33 cellular contexts compared by ENCODE assay signal in genomic region chr11:116716617-116717016, GRCh38.
"Had no signal": no experiment of that assay in that cellular context is flagged by ENCODE, and none has a peak within 500 bp of the region (broad histone marks: within the 10 kb centered on the region; RNA-seq: fewer than 3 reads in every experiment).

No MANE protein-coding gene starts in this region.

- H3K27ac ChIP-seq: RWPE1, WERI-Rb-1 had no signal

- H3K9me3 ChIP-seq: MG63 had no signal

- H3K27me3 Mint-ChIP-seq: activated naive CD8-positive, alpha-beta T cell had no signal

- H3K27ac Mint-ChIP-seq: activated CD4-positive, alpha-beta memory T cell treated with anti-CD3 and anti-CD28 coated beads, Interleukin-2, amount 10 ng/mL, durations not matched to agents 7 days and 5 days; activated CD8-positive, alpha-beta memory T cell treated with anti-CD3 and anti-CD28 coated beads, Interleukin-2, amount 10 ng/mL, durations not matched to agents 7 days and 5 days; activated naive CD4-positive, alpha-beta T cell treated with anti-CD3 and anti-CD28 coated beads, Interleukin-2, amount 10 ng/mL, durations not matched to agents 7 days and 5 days; activated naive CD8-positive, alpha-beta T cell; activated naive CD8-positive, alpha-beta T cell treated with anti-CD3 and anti-CD28 coated beads, Interleukin-2, amount 50 U/mL, for 24 hours; brain had no signal

- H3K27me3 ChIP-seq: MG63 had no signal

- H3K36me3 ChIP-seq: MG63, WERI-Rb-1 had no signal

- H3K9me3 Mint-ChIP-seq: activated CD4-positive, alpha-beta memory T cell treated with anti-CD3 and anti-CD28 coated beads, Interleukin-2, amount 10 ng/mL, durations not matched to agents 7 days and 5 days; activated naive CD4-positive, alpha-beta T cell treated with anti-CD3 and anti-CD28 coated beads, Interleukin-2, amount 10 ng/mL, durations not matched to agents 7 days and 5 days; activated naive CD8-positive, alpha-beta T cell treated with anti-CD3 and anti-CD28 coated beads, Interleukin-2, amount 50 U/mL, for 24 hours; brain had no signal

- H3K4me3 ChIP-seq: MG63 had no signal

- DNase-seq: activated CD4-positive, alpha-beta memory T cell treated with anti-CD3 and anti-CD28 coated beads, Interleukin-2, amount 10 ng/mL, durations not matched to agents 7 days and 5 days; activated CD4-positive, alpha-beta T cell treated with anti-CD3 and anti-CD28 coated beads for 1 hour; activated CD4-positive, alpha-beta T cell treated with anti-CD3 and anti-CD28 coated beads for 48 hours; activated CD4-positive, CD25-positive, alpha-beta regulatory T cell; activated CD8-positive, alpha-beta memory T cell treated with anti-CD3 and anti-CD28 coated beads for 24 hours; activated CD8-positive, alpha-beta memory T cell treated with anti-CD3 and anti-CD28 coated beads, Interleukin-2, amount 10 ng/mL, durations not matched to agents 7 days and 5 days; activated CD8-positive, alpha-beta memory T cell treated with anti-CD3 and anti-CD28 coated beads, Interleukin-2, amount 50 U/mL, for 48 hours; activated effector memory CD4-positive, alpha-beta T cell treated with Interleukin-2 at 50 U/mL for 16 hours; activated naive CD4-positive, alpha-beta T cell treated with anti-CD3 and anti-CD28 coated beads, Interleukin-2, amount 10 ng/mL, durations not matched to agents 7 days and 5 days; activated naive CD8-positive, alpha-beta T cell treated with anti-CD3 and anti-CD28 coated beads, Interleukin-2, amount 50 U/mL, for 24 hours; activated T-cell treated with anti-CD3 and anti-CD28 coated beads, Interleukin-2, amount 50 U/mL, for 48 hours; anterior cingulate cortex; Kasumi-1; KG1; MG63; NCI-H1092; NCI-H1436 treated with DMSO at 0.1 percent for 48 hours; NCI-H1694 treated with DMSO at 0.1 percent for 48 hours; NCI-H2029; NCI-H510A; NCI-H526; NCI-H748 treated with DMSO at 0.1 percent for 48 hours; NK-92 treated with Interleukin-12 subunit alpha and Interleukin-12 subunit beta, amount 100 ng/mL, for 24 hours; PC-3; SIG-M5; SW 1271; T1000; WERI-Rb-1 had no signal

- ATAC-seq: activated CD8-positive, alpha-beta memory T cell treated with anti-CD3 and anti-CD28 coated beads, Interleukin-2, amount 10 ng/mL, durations not matched to agents 7 days and 5 days; activated naive CD8-positive, alpha-beta T cell treated with anti-CD3 and anti-CD28 coated beads, Interleukin-2, amount 50 U/mL, for 24 hours; PC-3; Right ventricle myocardium inferior; SK-N-SH treated with all-trans-retinoic acid at 6 μM for 48 hours had no signal

- H3K4me3 Mint-ChIP-seq: activated CD4-positive, alpha-beta memory T cell treated with anti-CD3 and anti-CD28 coated beads, Interleukin-2, amount 10 ng/mL, durations not matched to agents 7 days and 5 days; activated CD8-positive, alpha-beta memory T cell treated with anti-CD3 and anti-CD28 coated beads, Interleukin-2, amount 10 ng/mL, durations not matched to agents 7 days and 5 days; activated naive CD4-positive, alpha-beta T cell treated with anti-CD3 and anti-CD28 coated beads, Interleukin-2, amount 10 ng/mL, durations not matched to agents 7 days and 5 days; activated naive CD8-positive, alpha-beta T cell; activated naive CD8-positive, alpha-beta T cell treated with anti-CD3 and anti-CD28 coated beads, Interleukin-2, amount 50 U/mL, for 24 hours; brain had no signal

- H3K36me3 Mint-ChIP-seq: activated CD8-positive, alpha-beta memory T cell treated with anti-CD3 and anti-CD28 coated beads, Interleukin-2, amount 10 ng/mL, durations not matched to agents 7 days and 5 days; activated naive CD4-positive, alpha-beta T cell treated with anti-CD3 and anti-CD28 coated beads, Interleukin-2, amount 10 ng/mL, durations not matched to agents 7 days and 5 days; activated naive CD8-positive, alpha-beta T cell; brain had no signal

- H3K4me1 Mint-ChIP-seq: activated CD4-positive, alpha-beta memory T cell treated with anti-CD3 and anti-CD28 coated beads, Interleukin-2, amount 10 ng/mL, durations not matched to agents 7 days and 5 days; activated CD8-positive, alpha-beta memory T cell treated with anti-CD3 and anti-CD28 coated beads, Interleukin-2, amount 10 ng/mL, durations not matched to agents 7 days and 5 days; activated naive CD4-positive, alpha-beta T cell treated with anti-CD3 and anti-CD28 coated beads, Interleukin-2, amount 10 ng/mL, durations not matched to agents 7 days and 5 days; activated naive CD8-positive, alpha-beta T cell treated with anti-CD3 and anti-CD28 coated beads, Interleukin-2, amount 50 U/mL, for 24 hours had no signal
